Comparison of ENCODE assay signal across 1 cellular context in the genomic region with DNA sequence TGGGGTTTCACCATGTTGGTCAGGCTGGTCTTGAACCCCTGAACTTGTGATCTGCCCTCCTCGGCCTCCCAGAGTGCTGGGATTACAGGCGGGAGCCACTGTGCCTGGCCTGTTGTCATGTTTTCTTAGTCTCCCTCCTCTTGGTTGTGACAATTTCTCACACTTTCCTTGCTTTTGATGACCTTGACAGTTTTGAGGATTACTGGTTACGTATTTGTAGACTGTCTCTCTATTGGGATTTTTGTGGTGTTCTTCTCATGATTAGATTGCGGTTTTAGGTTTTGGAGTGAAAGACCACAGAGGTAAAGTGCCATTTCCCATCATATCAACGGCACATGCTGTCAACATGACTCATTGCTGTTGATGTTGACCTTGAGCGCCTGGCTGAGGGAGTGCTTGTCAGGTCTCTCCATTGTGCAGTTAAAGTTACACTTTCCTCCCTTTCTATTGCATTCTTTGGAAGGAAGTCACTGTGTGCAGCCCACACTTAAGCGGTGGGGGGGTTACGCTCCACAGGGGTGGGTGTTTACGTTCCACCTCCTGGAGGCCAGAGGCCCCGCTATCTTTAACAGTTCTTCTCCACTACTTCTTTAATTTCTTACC.
TF ChIP-seq lines count a peak whose summit lies in the region.

No MANE protein-coding gene starts in this region.

TF ChIP-seq in K562, 482 proteins besides CTCF, POLR2A, EP300 and RAD21 (continues in another document):
- TF ChIP-seq, protein P1, sequence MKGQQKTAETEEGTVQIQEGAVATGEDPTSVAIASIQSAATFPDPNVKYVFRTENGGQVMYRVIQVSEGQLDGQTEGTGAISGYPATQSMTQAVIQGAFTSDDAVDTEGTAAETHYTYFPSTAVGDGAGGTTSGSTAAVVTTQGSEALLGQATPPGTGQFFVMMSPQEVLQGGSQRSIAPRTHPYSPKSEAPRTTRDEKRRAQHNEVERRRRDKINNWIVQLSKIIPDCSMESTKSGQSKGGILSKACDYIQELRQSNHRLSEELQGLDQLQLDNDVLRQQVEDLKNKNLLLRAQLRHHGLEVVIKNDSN (CRISPR knock-in tag; IDR thresholded peaks at IDR 0.05) = no peak
- TF ChIP-seq CREB1 (IDR thresholded peaks at IDR 0.05) (peak; percentile 35; the same call in 1 of the 2 replicates), CREB1 (CRISPR knock-in tag; IDR thresholded peaks at IDR 0.05) (no peak), FOXK1 (CRISPR knock-in tag; IDR thresholded peaks at IDR 0.05; ENCODE audit: borderline replicate concordance) (peak; percentile 49; the same call in 1 of the 2 replicates), ETV1 (tag; conservative IDR thresholded peaks at IDR 0.05; ENCODE audit: low read depth) (no peak), ETV6 (IDR thresholded peaks at IDR 0.05; ENCODE audit: borderline replicate concordance in 1 of 2, low read depth in 2 of 2, low read length in 1 of 2) (no peak), ETV6 (CRISPR knock-in tag; IDR thresholded peaks at IDR 0.05; ENCODE audit: borderline replicate concordance) (no peak), ZNF175 (CRISPR knock-in tag; IDR thresholded peaks at IDR 0.05; ENCODE audit: low read depth) (no peak), CBFA2T2 (conservative IDR thresholded peaks at IDR 0.05) (peak; percentile 74), TCF3 (CRISPR knock-in tag; IDR thresholded peaks at IDR 0.05) (peak; percentile 77), ARID1B (IDR thresholded peaks at IDR 0.05) (peak; percentile 90), RNF2 (IDR thresholded peaks at IDR 0.05) (peak; percentile 64; the same call in 1 of the 2 replicates), ZNF263 (CRISPR knock-in tag; IDR thresholded peaks at IDR 0.05; ENCODE audit: borderline replicate concordance) (peak; percentile 36; the same call in 1 of the 2 replicates), SMAD4 (CRISPR knock-in tag; conservative IDR thresholded peaks at IDR 0.05) (peak; percentile 66; the same call in 1 of the 2 replicates), NR1H2 (CRISPR knock-in tag; IDR thresholded peaks at IDR 0.05) (no peak), ZNF134 (CRISPR knock-in tag; conservative IDR thresholded peaks at IDR 0.05) (no peak), NR2C1 (IDR thresholded peaks at IDR 0.05) (peak; percentile 36; the same call in 1 of the 2 replicates), NR2C1 (tag; IDR thresholded peaks at IDR 0.05) (peak; percentile 58), MEIS2 (IDR thresholded peaks at IDR 0.05; ENCODE audit: partially characterized antibody) (peak; percentile 97), CTBP1 (IDR thresholded peaks at IDR 0.05; ENCODE audit: borderline replicate concordance) (peak; percentile 90), ILK (tag; IDR thresholded peaks at IDR 0.05; ENCODE audit: borderline replicate concordance, low read depth) (no peak), SNRNP70 (optimal IDR thresholded peaks at IDR 0.05; ENCODE audit: low read depth, low read length) (no peak), TCF7L2 (IDR thresholded peaks at IDR 0.05; ENCODE audit: low read depth, low read length) (no peak), STAT5A (IDR thresholded peaks at IDR 0.05; ENCODE audit: borderline replicate concordance, low read length) (peak; percentile 60)
- TF ChIP-seq, protein P2, sequence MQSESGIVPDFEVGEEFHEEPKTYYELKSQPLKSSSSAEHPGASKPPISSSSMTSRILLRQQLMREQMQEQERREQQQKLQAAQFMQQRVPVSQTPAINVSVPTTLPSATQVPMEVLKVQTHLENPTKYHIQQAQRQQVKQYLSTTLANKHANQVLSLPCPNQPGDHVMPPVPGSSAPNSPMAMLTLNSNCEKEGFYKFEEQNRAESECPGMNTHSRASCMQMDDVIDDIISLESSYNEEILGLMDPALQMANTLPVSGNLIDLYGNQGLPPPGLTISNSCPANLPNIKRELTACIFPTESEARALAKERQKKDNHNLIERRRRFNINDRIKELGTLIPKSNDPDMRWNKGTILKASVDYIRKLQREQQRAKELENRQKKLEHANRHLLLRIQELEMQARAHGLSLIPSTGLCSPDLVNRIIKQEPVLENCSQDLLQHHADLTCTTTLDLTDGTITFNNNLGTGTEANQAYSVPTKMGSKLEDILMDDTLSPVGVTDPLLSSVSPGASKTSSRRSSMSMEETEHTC (IDR thresholded peaks at IDR 0.05) = no peak
- TF ChIP-seq, protein P3, sequence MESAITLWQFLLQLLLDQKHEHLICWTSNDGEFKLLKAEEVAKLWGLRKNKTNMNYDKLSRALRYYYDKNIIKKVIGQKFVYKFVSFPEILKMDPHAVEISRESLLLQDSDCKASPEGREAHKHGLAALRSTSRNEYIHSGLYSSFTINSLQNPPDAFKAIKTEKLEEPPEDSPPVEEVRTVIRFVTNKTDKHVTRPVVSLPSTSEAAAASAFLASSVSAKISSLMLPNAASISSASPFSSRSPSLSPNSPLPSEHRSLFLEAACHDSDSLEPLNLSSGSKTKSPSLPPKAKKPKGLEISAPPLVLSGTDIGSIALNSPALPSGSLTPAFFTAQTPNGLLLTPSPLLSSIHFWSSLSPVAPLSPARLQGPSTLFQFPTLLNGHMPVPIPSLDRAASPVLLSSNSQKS (CRISPR knock-in tag; IDR thresholded peaks at IDR 0.05) = no peak
- TF ChIP-seq, protein P4, sequence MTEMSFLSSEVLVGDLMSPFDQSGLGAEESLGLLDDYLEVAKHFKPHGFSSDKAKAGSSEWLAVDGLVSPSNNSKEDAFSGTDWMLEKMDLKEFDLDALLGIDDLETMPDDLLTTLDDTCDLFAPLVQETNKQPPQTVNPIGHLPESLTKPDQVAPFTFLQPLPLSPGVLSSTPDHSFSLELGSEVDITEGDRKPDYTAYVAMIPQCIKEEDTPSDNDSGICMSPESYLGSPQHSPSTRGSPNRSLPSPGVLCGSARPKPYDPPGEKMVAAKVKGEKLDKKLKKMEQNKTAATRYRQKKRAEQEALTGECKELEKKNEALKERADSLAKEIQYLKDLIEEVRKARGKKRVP (CRISPR knock-in tag; IDR thresholded peaks at IDR 0.05) = no peak
- TF ChIP-seq, protein P5, sequence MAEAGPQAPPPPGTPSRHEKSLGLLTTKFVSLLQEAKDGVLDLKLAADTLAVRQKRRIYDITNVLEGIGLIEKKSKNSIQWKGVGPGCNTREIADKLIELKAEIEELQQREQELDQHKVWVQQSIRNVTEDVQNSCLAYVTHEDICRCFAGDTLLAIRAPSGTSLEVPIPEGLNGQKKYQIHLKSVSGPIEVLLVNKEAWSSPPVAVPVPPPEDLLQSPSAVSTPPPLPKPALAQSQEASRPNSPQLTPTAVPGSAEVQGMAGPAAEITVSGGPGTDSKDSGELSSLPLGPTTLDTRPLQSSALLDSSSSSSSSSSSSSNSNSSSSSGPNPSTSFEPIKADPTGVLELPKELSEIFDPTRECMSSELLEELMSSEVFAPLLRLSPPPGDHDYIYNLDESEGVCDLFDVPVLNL (CRISPR knock-in tag; IDR thresholded peaks at IDR 0.05; ENCODE audit: low read depth) = no peak
- TF ChIP-seq, protein P6, sequence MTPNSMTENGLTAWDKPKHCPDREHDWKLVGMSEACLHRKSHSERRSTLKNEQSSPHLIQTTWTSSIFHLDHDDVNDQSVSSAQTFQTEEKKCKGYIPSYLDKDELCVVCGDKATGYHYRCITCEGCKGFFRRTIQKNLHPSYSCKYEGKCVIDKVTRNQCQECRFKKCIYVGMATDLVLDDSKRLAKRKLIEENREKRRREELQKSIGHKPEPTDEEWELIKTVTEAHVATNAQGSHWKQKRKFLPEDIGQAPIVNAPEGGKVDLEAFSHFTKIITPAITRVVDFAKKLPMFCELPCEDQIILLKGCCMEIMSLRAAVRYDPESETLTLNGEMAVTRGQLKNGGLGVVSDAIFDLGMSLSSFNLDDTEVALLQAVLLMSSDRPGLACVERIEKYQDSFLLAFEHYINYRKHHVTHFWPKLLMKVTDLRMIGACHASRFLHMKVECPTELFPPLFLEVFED (CRISPR knock-in tag; conservative IDR thresholded peaks at IDR 0.05) = no peak
- TF ChIP-seq, protein P7, sequence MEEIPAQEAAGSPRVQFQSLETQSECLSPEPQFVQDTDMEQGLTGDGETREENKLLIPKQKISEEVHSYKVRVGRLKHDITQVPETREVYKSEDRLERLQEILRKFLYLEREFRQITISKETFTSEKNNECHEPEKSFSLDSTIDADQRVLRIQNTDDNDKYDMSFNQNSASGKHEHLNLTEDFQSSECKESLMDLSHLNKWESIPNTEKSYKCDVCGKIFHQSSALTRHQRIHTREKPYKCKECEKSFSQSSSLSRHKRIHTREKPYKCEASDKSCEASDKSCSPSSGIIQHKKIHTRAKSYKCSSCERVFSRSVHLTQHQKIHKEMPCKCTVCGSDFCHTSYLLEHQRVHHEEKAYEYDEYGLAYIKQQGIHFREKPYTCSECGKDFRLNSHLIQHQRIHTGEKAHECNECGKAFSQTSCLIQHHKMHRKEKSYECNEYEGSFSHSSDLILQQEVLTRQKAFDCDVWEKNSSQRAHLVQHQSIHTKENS (CRISPR knock-in tag; IDR thresholded peaks at IDR 0.05) = no peak
- TF ChIP-seq, protein P8, sequence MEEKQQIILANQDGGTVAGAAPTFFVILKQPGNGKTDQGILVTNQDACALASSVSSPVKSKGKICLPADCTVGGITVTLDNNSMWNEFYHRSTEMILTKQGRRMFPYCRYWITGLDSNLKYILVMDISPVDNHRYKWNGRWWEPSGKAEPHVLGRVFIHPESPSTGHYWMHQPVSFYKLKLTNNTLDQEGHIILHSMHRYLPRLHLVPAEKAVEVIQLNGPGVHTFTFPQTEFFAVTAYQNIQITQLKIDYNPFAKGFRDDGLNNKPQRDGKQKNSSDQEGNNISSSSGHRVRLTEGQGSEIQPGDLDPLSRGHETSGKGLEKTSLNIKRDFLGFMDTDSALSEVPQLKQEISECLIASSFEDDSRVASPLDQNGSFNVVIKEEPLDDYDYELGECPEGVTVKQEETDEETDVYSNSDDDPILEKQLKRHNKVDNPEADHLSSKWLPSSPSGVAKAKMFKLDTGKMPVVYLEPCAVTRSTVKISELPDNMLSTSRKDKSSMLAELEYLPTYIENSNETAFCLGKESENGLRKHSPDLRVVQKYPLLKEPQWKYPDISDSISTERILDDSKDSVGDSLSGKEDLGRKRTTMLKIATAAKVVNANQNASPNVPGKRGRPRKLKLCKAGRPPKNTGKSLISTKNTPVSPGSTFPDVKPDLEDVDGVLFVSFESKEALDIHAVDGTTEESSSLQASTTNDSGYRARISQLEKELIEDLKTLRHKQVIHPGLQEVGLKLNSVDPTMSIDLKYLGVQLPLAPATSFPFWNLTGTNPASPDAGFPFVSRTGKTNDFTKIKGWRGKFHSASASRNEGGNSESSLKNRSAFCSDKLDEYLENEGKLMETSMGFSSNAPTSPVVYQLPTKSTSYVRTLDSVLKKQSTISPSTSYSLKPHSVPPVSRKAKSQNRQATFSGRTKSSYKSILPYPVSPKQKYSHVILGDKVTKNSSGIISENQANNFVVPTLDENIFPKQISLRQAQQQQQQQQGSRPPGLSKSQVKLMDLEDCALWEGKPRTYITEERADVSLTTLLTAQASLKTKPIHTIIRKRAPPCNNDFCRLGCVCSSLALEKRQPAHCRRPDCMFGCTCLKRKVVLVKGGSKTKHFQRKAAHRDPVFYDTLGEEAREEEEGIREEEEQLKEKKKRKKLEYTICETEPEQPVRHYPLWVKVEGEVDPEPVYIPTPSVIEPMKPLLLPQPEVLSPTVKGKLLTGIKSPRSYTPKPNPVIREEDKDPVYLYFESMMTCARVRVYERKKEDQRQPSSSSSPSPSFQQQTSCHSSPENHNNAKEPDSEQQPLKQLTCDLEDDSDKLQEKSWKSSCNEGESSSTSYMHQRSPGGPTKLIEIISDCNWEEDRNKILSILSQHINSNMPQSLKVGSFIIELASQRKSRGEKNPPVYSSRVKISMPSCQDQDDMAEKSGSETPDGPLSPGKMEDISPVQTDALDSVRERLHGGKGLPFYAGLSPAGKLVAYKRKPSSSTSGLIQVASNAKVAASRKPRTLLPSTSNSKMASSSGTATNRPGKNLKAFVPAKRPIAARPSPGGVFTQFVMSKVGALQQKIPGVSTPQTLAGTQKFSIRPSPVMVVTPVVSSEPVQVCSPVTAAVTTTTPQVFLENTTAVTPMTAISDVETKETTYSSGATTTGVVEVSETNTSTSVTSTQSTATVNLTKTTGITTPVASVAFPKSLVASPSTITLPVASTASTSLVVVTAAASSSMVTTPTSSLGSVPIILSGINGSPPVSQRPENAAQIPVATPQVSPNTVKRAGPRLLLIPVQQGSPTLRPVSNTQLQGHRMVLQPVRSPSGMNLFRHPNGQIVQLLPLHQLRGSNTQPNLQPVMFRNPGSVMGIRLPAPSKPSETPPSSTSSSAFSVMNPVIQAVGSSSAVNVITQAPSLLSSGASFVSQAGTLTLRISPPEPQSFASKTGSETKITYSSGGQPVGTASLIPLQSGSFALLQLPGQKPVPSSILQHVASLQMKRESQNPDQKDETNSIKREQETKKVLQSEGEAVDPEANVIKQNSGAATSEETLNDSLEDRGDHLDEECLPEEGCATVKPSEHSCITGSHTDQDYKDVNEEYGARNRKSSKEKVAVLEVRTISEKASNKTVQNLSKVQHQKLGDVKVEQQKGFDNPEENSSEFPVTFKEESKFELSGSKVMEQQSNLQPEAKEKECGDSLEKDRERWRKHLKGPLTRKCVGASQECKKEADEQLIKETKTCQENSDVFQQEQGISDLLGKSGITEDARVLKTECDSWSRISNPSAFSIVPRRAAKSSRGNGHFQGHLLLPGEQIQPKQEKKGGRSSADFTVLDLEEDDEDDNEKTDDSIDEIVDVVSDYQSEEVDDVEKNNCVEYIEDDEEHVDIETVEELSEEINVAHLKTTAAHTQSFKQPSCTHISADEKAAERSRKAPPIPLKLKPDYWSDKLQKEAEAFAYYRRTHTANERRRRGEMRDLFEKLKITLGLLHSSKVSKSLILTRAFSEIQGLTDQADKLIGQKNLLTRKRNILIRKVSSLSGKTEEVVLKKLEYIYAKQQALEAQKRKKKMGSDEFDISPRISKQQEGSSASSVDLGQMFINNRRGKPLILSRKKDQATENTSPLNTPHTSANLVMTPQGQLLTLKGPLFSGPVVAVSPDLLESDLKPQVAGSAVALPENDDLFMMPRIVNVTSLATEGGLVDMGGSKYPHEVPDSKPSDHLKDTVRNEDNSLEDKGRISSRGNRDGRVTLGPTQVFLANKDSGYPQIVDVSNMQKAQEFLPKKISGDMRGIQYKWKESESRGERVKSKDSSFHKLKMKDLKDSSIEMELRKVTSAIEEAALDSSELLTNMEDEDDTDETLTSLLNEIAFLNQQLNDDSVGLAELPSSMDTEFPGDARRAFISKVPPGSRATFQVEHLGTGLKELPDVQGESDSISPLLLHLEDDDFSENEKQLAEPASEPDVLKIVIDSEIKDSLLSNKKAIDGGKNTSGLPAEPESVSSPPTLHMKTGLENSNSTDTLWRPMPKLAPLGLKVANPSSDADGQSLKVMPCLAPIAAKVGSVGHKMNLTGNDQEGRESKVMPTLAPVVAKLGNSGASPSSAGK (IDR thresholded peaks at IDR 0.05) = peak; percentile 73
- TF ChIP-seq, protein P9, sequence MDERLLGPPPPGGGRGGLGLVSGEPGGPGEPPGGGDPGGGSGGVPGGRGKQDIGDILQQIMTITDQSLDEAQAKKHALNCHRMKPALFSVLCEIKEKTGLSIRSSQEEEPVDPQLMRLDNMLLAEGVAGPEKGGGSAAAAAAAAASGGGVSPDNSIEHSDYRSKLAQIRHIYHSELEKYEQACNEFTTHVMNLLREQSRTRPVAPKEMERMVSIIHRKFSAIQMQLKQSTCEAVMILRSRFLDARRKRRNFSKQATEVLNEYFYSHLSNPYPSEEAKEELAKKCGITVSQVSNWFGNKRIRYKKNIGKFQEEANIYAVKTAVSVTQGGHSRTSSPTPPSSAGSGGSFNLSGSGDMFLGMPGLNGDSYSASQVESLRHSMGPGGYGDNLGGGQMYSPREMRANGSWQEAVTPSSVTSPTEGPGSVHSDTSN (CRISPR knock-in tag; IDR thresholded peaks at IDR 0.05; ENCODE audit: low read depth) = no peak
- TF ChIP-seq, protein P9 (tag; conservative IDR thresholded peaks at IDR 0.05; ENCODE audit: low read depth) = peak; percentile 86
